27 cellular contexts compared by ENCODE assay signal in genomic region chr2:109563294-109563693, GRCh38. TPM values are rescaled to one million over a fixed set of nuclear protein-coding genes. Genes with fewer than 3 reads are reported as not detected.
DNase-seq lines count a peak whose midpoint lies in the region; ATAC-seq and TF ChIP-seq lines count a peak whose summit lies in the region.
"Had no signal": no experiment of that assay in that cellular context is flagged by ENCODE, and none has a peak within 500 bp of the region (broad histone marks: within the 10 kb centered on the region; RNA-seq: fewer than 3 reads in every experiment).

No MANE protein-coding gene starts in this region.

- POLR2A ChIA-PET in IMR-90 (lab: Charles Lee; ENCODE audit: unreplicated experiment) = no interaction called here

- H3K4me1 ChIP-seq in left ventricle myocardium inferior = peaks cover 9% of the 10 kb centered on the region
- H3K4me1 ChIP-seq in right cardiac atrium (ENCODE audit: control insufficient read depth, insufficient read depth, low read length) = peaks cover 1% of the 10 kb centered on the region
- peaks cover 6% of the 10 kb centered on the region for H3K4me1 ChIP-seq in IMR-90 (ENCODE audit: control insufficient read depth, insufficient read depth, low read length)
- peaks cover 31% of the 10 kb centered on the region for H3K4me1 ChIP-seq in osteoblast (ENCODE audit: insufficient read depth, low read length)
- H3K4me1 ChIP-seq: BLaER1, SJCRH30 had no signal

- no peak overlapping the region for H3K27ac Mint-ChIP-seq in activated naive CD8-positive, alpha-beta T cell treated with anti-CD3 and anti-CD28 coated beads for 36 hours
- H3K27ac Mint-ChIP-seq: CD4-positive, CD25-positive, alpha-beta regulatory T cell; GM23338 had no signal

- no peaks in the 10 kb centered on the region for H3K27me3 Mint-ChIP-seq in activated naive CD8-positive, alpha-beta T cell treated with anti-CD3 and anti-CD28 coated beads for 36 hours

- no peak for TF ChIP-seq CTCF in left ventricle myocardium inferior (IDR thresholded peaks at IDR 0.05; ENCODE audit: borderline replicate concordance)
- TF ChIP-seq CTCF in IMR-90 (conservative IDR thresholded peaks at IDR 0.05; ENCODE audit: low read depth, low read length) = no peak
- no peak for TF ChIP-seq CTCF in osteoblast (IDR thresholded peaks at IDR 0.05; ENCODE audit: extremely low read depth, low read depth, low read length)

- no peaks in the 10 kb centered on the region for H3K9me3 ChIP-seq in left ventricle myocardium inferior (replicated peaks)
- no peaks in the 10 kb centered on the region for H3K9me3 ChIP-seq in right cardiac atrium (ENCODE audit: control insufficient read depth, low read length)
- no peaks in the 10 kb centered on the region for H3K9me3 ChIP-seq in IMR-90 (ENCODE audit: control insufficient read depth, insufficient read depth, low read length)
- H3K9me3 ChIP-seq in osteoblast (ENCODE audit: low read depth, low read length) = no peaks in the 10 kb centered on the region
- H3K9me3 ChIP-seq: BLaER1, SJCRH30 had no signal

- TF ChIP-seq RAD21 in IMR-90 (IDR thresholded peaks at IDR 0.05; ENCODE audit: low read length) = no peak

- peaks cover 19% of the 10 kb centered on the region for H3K9me1 ChIP-seq in IMR-90 (ENCODE audit: insufficient read depth, low read length)

- H3K9me3 Mint-ChIP-seq in activated naive CD8-positive, alpha-beta T cell treated with anti-CD3 and anti-CD28 coated beads for 36 hours = no peaks in the 10 kb centered on the region
- H3K9me3 Mint-ChIP-seq: GM23338, H9 had no signal

- H2BK20ac ChIP-seq in IMR-90 (ENCODE audit: low read depth, low read length) = no peak overlapping the region

- dilution Hi-C loops in IMR-90 (cut with HindIII; ENCODE audit: low sequenced_read_pairs, unreplicated experiment) = no loop called here

- no peak overlapping the region for H3K4me3 Mint-ChIP-seq in activated naive CD8-positive, alpha-beta T cell treated with anti-CD3 and anti-CD28 coated beads for 36 hours
- H3K4me3 Mint-ChIP-seq: CD4-positive, CD25-positive, alpha-beta regulatory T cell; GM23338; H9 had no signal

- no peak overlapping the region for H3K9ac ChIP-seq in IMR-90 (ENCODE audit: low read depth, low read length)
- H3K9ac ChIP-seq: BLaER1 had no signal

- intact Hi-C loops in left ventricle myocardium inferior (cut with micrococcal nuclease) = no loop called here
- intact Hi-C loops in right cardiac atrium (cut with DNase I) = no loop called here
- intact Hi-C loops in IMR-90 (cut with micrococcal nuclease) = loop anchor here (5.0 kb wide), 1 partner anchor 49 kb away; the partner anchor contains the start of genes SEPTIN10 and SOWAHC

- no peak overlapping the region for H2BK5ac ChIP-seq in IMR-90 (ENCODE audit: low read depth, low read length, poor library complexity, severe bottlenecking)

- H3K27ac ChIP-seq in left ventricle myocardium inferior (replicated peaks) (peak overlapping the region; percentile 41), right cardiac atrium (ENCODE audit: low read length) (no peak overlapping the region), IMR-90 (ENCODE audit: insufficient read depth, low read length) (no peak overlapping the region), epithelial cell of prostate (peak overlapping the region; percentile 49), osteoblast (ENCODE audit: low read depth, low read length) (peak overlapping the region; percentile 63)
- H3K27ac ChIP-seq: BLaER1, SJCRH30 had no signal

- H3K79me2 ChIP-seq in osteoblast (ENCODE audit: insufficient read depth, low read length) = peaks cover 7% of the 10 kb centered on the region

- no peak overlapping the region for H3K56ac ChIP-seq in IMR-90 (ENCODE audit: extremely low read depth, insufficient read depth, low read length)

- TSS peak; percentile 19 for BruUV-seq in IMR-90 (replicated peaks; lab: Mats Ljungman, UMichigan)

- no peak overlapping the region for H4K8ac ChIP-seq in IMR-90 (ENCODE audit: low read depth in 2 of 2, low read length in 2 of 2)

- in situ Hi-C loops in IMR-90 (cut with MboI; ENCODE audit: low sequenced_read_pairs) = loop anchor here (10.0 kb wide), 1 partner anchor 152 kb away; no protein-coding TSS in a partner anchor

- TF ChIP-seq POLR2A in IMR-90 (IDR thresholded peaks at IDR 0.05; ENCODE audit: low read depth, low read length) = no peak

- H3K27me3 ChIP-seq in left ventricle myocardium inferior (ENCODE audit: low read depth) = no peaks in the 10 kb centered on the region
- H3K27me3 ChIP-seq in right cardiac atrium (ENCODE audit: control insufficient read depth, insufficient read depth) = no peaks in the 10 kb centered on the region
- no peaks in the 10 kb centered on the region for H3K27me3 ChIP-seq in IMR-90 (ENCODE audit: control insufficient read depth, insufficient read depth, low read length)
- H3K27me3 ChIP-seq in osteoblast (ENCODE audit: insufficient read depth, low read length) = no peaks in the 10 kb centered on the region
- H3K27me3 ChIP-seq: BLaER1, SJCRH30 had no signal

- WGBS in right cardiac atrium = 72% methylated on average over 2 of the region's 2 CpGs
- no CpG with 5 or more reads among the region's 2 CpGs for WGBS in IMR-90 (ENCODE audit: extremely low coverage in 2 of 2, insufficient read length in 1 of 2), 2 experiments

- no peak overlapping the region for H4K5ac ChIP-seq in IMR-90 (ENCODE audit: low read depth, low read length)

- H2AK5ac ChIP-seq in IMR-90 (ENCODE audit: low read depth, low read length) = no peak overlapping the region

- H3K4me3 ChIP-seq in left ventricle myocardium inferior (no peak overlapping the region), right cardiac atrium (ENCODE audit: low read length) (no peak overlapping the region), IMR-90 (ENCODE audit: insufficient read depth, low read depth, low read length) (no peak overlapping the region), osteoblast (ENCODE audit: insufficient read depth, low read length) (no peak overlapping the region)
- H3K4me3 ChIP-seq: BLaER1, GM23338, PC-9, SJCRH30 had no signal

- H4K20me1 ChIP-seq in IMR-90 (ENCODE audit: insufficient read depth, low read length) (no peaks in the 10 kb centered on the region), osteoblast (ENCODE audit: insufficient read depth, low read length) (no peaks in the 10 kb centered on the region)
- H4K20me1 ChIP-seq: BLaER1 had no signal

- no peak overlapping the region for H3K23ac ChIP-seq in IMR-90 (ENCODE audit: low read depth, low read length)

- H3K4me2 ChIP-seq in IMR-90 (ENCODE audit: low read depth, low read length) = no peak overlapping the region
- no peak overlapping the region for H3K4me2 ChIP-seq in osteoblast (ENCODE audit: insufficient read depth, low read length)
- H3K4me2 ChIP-seq: BLaER1, GM23338, PC-9 had no signal

- H3K18ac ChIP-seq in IMR-90 (ENCODE audit: low read depth, low read length) = no peak overlapping the region

- ATAC-seq in right cardiac atrium = no peak
- ATAC-seq in IMR-90 (ENCODE audit: low read depth) = 0 out of 2 replicates have a peak, but pooled peaks have one; percentile 31
- ATAC-seq in HG03565 (IDR thresholded peaks at IDR 0.05; ENCODE audit: unreplicated experiment) = no peak
- ATAC-seq: GM23338, Right ventricle myocardium inferior, SK-N-SH treated with all-trans-retinoic acid at 6 μM for 48 hours had no signal

- H3K36me3 ChIP-seq in left ventricle myocardium inferior (peaks cover 46% of the 10 kb centered on the region), IMR-90 (ENCODE audit: control insufficient read depth, insufficient read depth, low read length) (peaks cover 22% of the 10 kb centered on the region), osteoblast (ENCODE audit: insufficient read depth, low read length) (peaks cover 19% of the 10 kb centered on the region)
- H3K36me3 ChIP-seq: BLaER1 had no signal

- no peak overlapping the region for H2BK15ac ChIP-seq in IMR-90 (ENCODE audit: low read depth, low read length)

- H3K4me1 Mint-ChIP-seq in activated naive CD8-positive, alpha-beta T cell treated with anti-CD3 and anti-CD28 coated beads for 36 hours = peaks cover 2% of the 10 kb centered on the region

- CTCF ChIA-PET in IMR-90 (lab: Yijun Ruan, JAX) = no interaction called here

- no peak for DNase-seq in left ventricle myocardium inferior
- DNase-seq in right cardiac atrium = no peak
- DNase-seq in IMR-90 = peak; percentile 31
- no peak for DNase-seq in epithelial cell of prostate (ENCODE audit: low read depth, low spot score)
- DNase-seq in osteoblast (ENCODE audit: insufficient read length, low spot score, missing footprints) = no peak
- no peak for DNase-seq in activated naive CD8-positive, alpha-beta T cell treated with anti-CD3 and anti-CD28 coated beads for 36 hours
- no peak for DNase-seq in islet precursor cell
- DNase-seq: 8988T; CD4-positive, CD25-positive, alpha-beta regulatory T cell; EL; GF-D8; H9; NCI-H1048; NCI-H1417 treated with DMSO at 0.1 percent for 48 hours; NCI-H1694 treated with DMSO at 0.1 percent for 48 hours; NCI-H2081 treated with DMSO at 0.1 percent for 48 hours; NCI-H2171; NCI-H226; NCI-H524; NCI-H748 treated with DMSO at 0.1 percent for 48 hours; PC-9; SJCRH30 had no signal

- H3K36me3 Mint-ChIP-seq in activated naive CD8-positive, alpha-beta T cell treated with anti-CD3 and anti-CD28 coated beads for 36 hours = no peaks in the 10 kb centered on the region
- H3K36me3 Mint-ChIP-seq: CD4-positive, CD25-positive, alpha-beta regulatory T cell had no signal

- no peak overlapping the region for H2AK9ac ChIP-seq in IMR-90 (replicated peaks; ENCODE audit: low read depth, low read length, poor library complexity)

- H3K79me1 ChIP-seq in IMR-90 (ENCODE audit: low read depth in 1 of 2, low read length in 2 of 2) = peaks cover 14 to 44% of the 10 kb centered on the region in 2 experiments

- H2BK120ac ChIP-seq in IMR-90 (ENCODE audit: low read depth, low read length) = no peak overlapping the region

- H3K4ac ChIP-seq in IMR-90 (ENCODE audit: low read depth, low read length) = no peak overlapping the region

- H3K14ac ChIP-seq in IMR-90 (replicated peaks; ENCODE audit: low read depth, low read length) = no peak overlapping the region

- H2AFZ ChIP-seq in IMR-90 (replicated peaks; ENCODE audit: low read length, poor library complexity) = no peak overlapping the region
- no peak overlapping the region for H2AFZ ChIP-seq in osteoblast (ENCODE audit: low read length)
- H2AFZ ChIP-seq: GM23338, PC-9 had no signal

- no peak overlapping the region for H4K91ac ChIP-seq in IMR-90 (ENCODE audit: insufficient read depth, low read depth, low read length)

RNA-seq across cellular contexts. Expression of gene SEPTIN10, which starts 50.5 kb away (rescaled TPM):
- total RNA-seq in left ventricle myocardium inferior (55.4 TPM), right cardiac atrium (10 to 100 TPM; 58.8 to 63.0 (median 62.0) TPM), IMR-90 (2012; rRNA removed) (82.6 and 83.9 TPM in 2 replicates), osteoblast (101 and 107 TPM in 2 replicates)
- polyA plus RNA-seq in right cardiac atrium (27.9 TPM), IMR-90 (2012; rRNA removed) (42.4 and 55.4 TPM in 2 replicates)
- polyA plus RNA-seq in IMR-90 (2012; cell fraction: cytosol; rRNA removed) = 12.1 and 13.7 TPM in 2 replicates
- 5.4 and 27.4 TPM in 2 replicates for polyA plus RNA-seq in IMR-90 (2012; cell fraction: nucleus; rRNA removed; ENCODE audit: low replicate concordance)
- total RNA-seq in activated naive CD8-positive, alpha-beta T cell treated with anti-CD3 and anti-CD28 coated beads for 36 hours = under 1 TPM; 0.21 to 0.56 TPM

RNA-seq across cellular contexts. Expression of gene SOWAHC, which starts 50.9 kb away (rescaled TPM):
- total RNA-seq in left ventricle myocardium inferior (2.3 TPM), right cardiac atrium (1 to 10 TPM; 2.1 to 3.5 (median 3.0) TPM), IMR-90 (2012; rRNA removed) (4.8 and 8.9 TPM in 2 replicates), osteoblast (14.7 and 17.7 TPM in 2 replicates)
- polyA plus RNA-seq in right cardiac atrium (1.5 TPM), IMR-90 (2012; rRNA removed) (3.2 and 3.4 TPM in 2 replicates)
- 1.8 and 3.7 TPM in 2 replicates for polyA plus RNA-seq in IMR-90 (2012; cell fraction: cytosol; rRNA removed)
- 2.0 and 2.4 TPM in 2 replicates for polyA plus RNA-seq in IMR-90 (2012; cell fraction: nucleus; rRNA removed; ENCODE audit: low replicate concordance)
- total RNA-seq in activated naive CD8-positive, alpha-beta T cell treated with anti-CD3 and anti-CD28 coated beads for 36 hours = under 1 TPM; 0.14 to 0.31 TPM

Comparison
In these comparisons a context has a peak if more than half of its experiments do, and no peak if none do; other contexts are left out.
1. H3K27ac ChIP-seq: peak in left ventricle myocardium inferior (single experiment), epithelial cell of prostate (single experiment) and osteoblast (single experiment); none in right cardiac atrium (single experiment) and IMR-90 (single experiment).
2. RNA of gene SEPTIN10, which starts 50.5 kb away (total RNA-seq): 101 to 107 TPM in osteoblast, 82.6 to 83.9 TPM in IMR-90, 58.8 to 63.0 TPM in right cardiac atrium and 55.4 TPM in left ventricle myocardium inferior (single experiment); 0.21 to 0.56 TPM in activated naive CD8-positive, alpha-beta T cell treated with anti-CD3 and anti-CD28 coated beads for 36 hours; every median in the first group is over 10 times any median in the second.